Comparison of ENCODE assay signal across 1 cellular context in the genomic region with DNA sequence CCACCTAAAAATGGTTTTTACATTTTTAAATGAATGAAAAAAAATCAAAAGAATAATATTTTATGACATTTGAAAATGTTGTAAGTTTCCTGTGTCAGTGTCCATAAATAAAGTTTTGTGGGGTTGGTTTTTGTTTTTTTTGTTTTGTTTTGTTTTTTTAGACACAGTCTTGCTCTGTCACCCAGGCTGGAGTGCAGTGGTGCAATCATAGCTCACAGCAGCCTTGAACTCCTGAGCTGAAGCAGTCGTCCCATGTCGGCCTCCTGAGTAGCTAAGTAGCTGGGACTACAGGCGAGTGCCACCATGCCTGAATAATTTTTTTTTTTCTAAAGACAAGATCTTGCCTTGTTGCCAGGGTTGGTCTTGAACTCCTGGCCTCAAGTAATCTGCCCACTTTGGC.
TF ChIP-seq lines count a peak whose summit lies in the region.

No MANE protein-coding gene starts in this region.

TF ChIP-seq in HepG2, 621 proteins besides CTCF, POLR2A, EP300 and RAD21 (continues in another document):
- no peak for TF ChIP-seq ZNF441 (CRISPR knock-in tag; IDR thresholded peaks at IDR 0.05; ENCODE audit: borderline replicate concordance)
- no peak for TF ChIP-seq KDM5B (CRISPR knock-in tag; IDR thresholded peaks at IDR 0.05; ENCODE audit: borderline replicate concordance)
- TF ChIP-seq NFKB2 (CRISPR knock-in tag; IDR thresholded peaks at IDR 0.05; ENCODE audit: borderline replicate concordance) = no peak
- TF ChIP-seq ZNF761 (CRISPR knock-in tag; conservative IDR thresholded peaks at IDR 0.05) = no peak
- TF ChIP-seq, protein P1, sequence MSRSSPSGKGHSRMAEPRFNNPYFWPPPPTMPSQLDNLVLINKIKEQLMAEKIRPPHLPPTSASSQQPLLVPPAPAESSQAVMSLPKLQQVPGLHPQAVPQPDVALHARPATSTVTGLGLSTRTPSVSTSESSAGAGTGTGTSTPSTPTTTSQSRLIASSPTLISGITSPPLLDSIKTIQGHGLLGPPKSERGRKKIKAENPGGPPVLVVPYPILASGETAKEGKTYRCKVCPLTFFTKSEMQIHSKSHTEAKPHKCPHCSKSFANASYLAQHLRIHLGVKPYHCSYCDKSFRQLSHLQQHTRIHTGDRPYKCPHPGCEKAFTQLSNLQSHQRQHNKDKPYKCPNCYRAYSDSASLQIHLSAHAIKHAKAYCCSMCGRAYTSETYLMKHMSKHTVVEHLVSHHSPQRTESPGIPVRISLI (CRISPR knock-in tag; IDR thresholded peaks at IDR 0.05; ENCODE audit: borderline replicate concordance) = peak; percentile 19; the same call in 1 of the 2 replicates
- TF ChIP-seq TBX3 (IDR thresholded peaks at IDR 0.05; ENCODE audit: borderline replicate concordance) = no peak
- TF ChIP-seq SRY (CRISPR knock-in tag; IDR thresholded peaks at IDR 0.05) = no peak
- TF ChIP-seq, protein P2, sequence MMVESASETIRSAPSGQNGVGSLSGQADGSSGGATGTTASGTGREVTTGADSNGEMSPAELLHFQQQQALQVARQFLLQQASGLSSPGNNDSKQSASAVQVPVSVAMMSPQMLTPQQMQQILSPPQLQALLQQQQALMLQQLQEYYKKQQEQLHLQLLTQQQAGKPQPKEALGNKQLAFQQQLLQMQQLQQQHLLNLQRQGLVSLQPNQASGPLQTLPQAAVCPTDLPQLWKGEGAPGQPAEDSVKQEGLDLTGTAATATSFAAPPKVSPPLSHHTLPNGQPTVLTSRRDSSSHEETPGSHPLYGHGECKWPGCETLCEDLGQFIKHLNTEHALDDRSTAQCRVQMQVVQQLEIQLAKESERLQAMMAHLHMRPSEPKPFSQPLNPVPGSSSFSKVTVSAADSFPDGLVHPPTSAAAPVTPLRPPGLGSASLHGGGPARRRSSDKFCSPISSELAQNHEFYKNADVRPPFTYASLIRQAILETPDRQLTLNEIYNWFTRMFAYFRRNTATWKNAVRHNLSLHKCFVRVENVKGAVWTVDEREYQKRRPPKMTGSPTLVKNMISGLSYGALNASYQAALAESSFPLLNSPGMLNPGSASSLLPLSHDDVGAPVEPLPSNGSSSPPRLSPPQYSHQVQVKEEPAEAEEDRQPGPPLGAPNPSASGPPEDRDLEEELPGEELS (CRISPR knock-in tag; IDR thresholded peaks at IDR 0.05) = 0 out of 2 replicates have a peak, but pooled peaks have one; percentile 29
- peak; percentile 43; the same call in 1 of the 2 replicates for TF ChIP-seq CEBPG (CRISPR knock-in tag; IDR thresholded peaks at IDR 0.05)
- TF ChIP-seq, protein P3, sequence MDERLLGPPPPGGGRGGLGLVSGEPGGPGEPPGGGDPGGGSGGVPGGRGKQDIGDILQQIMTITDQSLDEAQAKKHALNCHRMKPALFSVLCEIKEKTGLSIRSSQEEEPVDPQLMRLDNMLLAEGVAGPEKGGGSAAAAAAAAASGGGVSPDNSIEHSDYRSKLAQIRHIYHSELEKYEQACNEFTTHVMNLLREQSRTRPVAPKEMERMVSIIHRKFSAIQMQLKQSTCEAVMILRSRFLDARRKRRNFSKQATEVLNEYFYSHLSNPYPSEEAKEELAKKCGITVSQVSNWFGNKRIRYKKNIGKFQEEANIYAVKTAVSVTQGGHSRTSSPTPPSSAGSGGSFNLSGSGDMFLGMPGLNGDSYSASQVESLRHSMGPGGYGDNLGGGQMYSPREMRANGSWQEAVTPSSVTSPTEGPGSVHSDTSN (CRISPR knock-in tag; IDR thresholded peaks at IDR 0.05) = no peak
- no peak for TF ChIP-seq ZNF44 (CRISPR knock-in tag; IDR thresholded peaks at IDR 0.05)
- TF ChIP-seq THYN1 (CRISPR knock-in tag; IDR thresholded peaks at IDR 0.05; ENCODE audit: borderline replicate concordance, low read depth) = no peak
- TF ChIP-seq ZBTB21 (CRISPR knock-in tag; IDR thresholded peaks at IDR 0.05) = no peak
- TF ChIP-seq, protein P4, sequence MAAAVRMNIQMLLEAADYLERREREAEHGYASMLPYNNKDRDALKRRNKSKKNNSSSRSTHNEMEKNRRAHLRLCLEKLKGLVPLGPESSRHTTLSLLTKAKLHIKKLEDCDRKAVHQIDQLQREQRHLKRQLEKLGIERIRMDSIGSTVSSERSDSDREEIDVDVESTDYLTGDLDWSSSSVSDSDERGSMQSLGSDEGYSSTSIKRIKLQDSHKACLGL (CRISPR knock-in tag; IDR thresholded peaks at IDR 0.05) = no peak
- TF ChIP-seq SAP130 (CRISPR knock-in tag; IDR thresholded peaks at IDR 0.05; ENCODE audit: low read depth) = 0 out of 2 replicates have a peak, but pooled peaks have one; percentile 14
- TF ChIP-seq MAFF (IDR thresholded peaks at IDR 0.05; ENCODE audit: low read depth, low read length) = no peak
- no peak for TF ChIP-seq ZNF788 (CRISPR knock-in tag; IDR thresholded peaks at IDR 0.05; ENCODE audit: borderline replicate concordance)
- TF ChIP-seq BCL6 (CRISPR knock-in tag; IDR thresholded peaks at IDR 0.05) = no peak
- TF ChIP-seq, protein P5, sequence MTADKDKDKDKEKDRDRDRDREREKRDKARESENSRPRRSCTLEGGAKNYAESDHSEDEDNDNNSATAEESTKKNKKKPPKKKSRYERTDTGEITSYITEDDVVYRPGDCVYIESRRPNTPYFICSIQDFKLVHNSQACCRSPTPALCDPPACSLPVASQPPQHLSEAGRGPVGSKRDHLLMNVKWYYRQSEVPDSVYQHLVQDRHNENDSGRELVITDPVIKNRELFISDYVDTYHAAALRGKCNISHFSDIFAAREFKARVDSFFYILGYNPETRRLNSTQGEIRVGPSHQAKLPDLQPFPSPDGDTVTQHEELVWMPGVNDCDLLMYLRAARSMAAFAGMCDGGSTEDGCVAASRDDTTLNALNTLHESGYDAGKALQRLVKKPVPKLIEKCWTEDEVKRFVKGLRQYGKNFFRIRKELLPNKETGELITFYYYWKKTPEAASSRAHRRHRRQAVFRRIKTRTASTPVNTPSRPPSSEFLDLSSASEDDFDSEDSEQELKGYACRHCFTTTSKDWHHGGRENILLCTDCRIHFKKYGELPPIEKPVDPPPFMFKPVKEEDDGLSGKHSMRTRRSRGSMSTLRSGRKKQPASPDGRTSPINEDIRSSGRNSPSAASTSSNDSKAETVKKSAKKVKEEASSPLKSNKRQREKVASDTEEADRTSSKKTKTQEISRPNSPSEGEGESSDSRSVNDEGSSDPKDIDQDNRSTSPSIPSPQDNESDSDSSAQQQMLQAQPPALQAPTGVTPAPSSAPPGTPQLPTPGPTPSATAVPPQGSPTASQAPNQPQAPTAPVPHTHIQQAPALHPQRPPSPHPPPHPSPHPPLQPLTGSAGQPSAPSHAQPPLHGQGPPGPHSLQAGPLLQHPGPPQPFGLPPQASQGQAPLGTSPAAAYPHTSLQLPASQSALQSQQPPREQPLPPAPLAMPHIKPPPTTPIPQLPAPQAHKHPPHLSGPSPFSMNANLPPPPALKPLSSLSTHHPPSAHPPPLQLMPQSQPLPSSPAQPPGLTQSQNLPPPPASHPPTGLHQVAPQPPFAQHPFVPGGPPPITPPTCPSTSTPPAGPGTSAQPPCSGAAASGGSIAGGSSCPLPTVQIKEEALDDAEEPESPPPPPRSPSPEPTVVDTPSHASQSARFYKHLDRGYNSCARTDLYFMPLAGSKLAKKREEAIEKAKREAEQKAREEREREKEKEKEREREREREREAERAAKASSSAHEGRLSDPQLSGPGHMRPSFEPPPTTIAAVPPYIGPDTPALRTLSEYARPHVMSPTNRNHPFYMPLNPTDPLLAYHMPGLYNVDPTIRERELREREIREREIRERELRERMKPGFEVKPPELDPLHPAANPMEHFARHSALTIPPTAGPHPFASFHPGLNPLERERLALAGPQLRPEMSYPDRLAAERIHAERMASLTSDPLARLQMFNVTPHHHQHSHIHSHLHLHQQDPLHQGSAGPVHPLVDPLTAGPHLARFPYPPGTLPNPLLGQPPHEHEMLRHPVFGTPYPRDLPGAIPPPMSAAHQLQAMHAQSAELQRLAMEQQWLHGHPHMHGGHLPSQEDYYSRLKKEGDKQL (CRISPR knock-in tag; IDR thresholded peaks at IDR 0.05; ENCODE audit: low read depth) = no peak
- TF ChIP-seq, protein P6, sequence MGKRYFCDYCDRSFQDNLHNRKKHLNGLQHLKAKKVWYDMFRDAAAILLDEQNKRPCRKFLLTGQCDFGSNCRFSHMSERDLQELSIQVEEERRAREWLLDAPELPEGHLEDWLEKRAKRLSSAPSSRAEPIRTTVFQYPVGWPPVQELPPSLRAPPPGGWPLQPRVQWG (CRISPR knock-in tag; IDR thresholded peaks at IDR 0.05; ENCODE audit: borderline replicate concordance, low read depth) = no peak
- TF ChIP-seq HNF4A (CRISPR knock-in tag; IDR thresholded peaks at IDR 0.05) = peak; percentile 32
- no peak for TF ChIP-seq MTA1 (CRISPR knock-in tag; IDR thresholded peaks at IDR 0.05; ENCODE audit: borderline replicate concordance)
- TF ChIP-seq, protein P7, sequence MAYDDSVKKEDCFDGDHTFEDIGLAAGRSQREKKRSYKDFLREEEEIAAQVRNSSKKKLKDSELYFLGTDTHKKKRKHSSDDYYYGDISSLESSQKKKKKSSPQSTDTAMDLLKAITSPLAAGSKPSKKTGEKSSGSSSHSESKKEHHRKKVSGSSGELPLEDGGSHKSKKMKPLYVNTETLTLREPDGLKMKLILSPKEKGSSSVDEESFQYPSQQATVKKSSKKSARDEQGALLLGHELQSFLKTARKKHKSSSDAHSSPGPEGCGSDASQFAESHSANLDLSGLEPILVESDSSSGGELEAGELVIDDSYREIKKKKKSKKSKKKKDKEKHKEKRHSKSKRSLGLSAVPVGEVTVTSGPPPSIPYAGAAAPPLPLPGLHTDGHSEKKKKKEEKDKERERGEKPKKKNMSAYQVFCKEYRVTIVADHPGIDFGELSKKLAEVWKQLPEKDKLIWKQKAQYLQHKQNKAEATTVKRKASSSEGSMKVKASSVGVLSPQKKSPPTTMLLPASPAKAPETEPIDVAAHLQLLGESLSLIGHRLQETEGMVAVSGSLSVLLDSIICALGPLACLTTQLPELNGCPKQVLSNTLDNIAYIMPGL (CRISPR knock-in tag; IDR thresholded peaks at IDR 0.05; ENCODE audit: borderline replicate concordance in 1 of 2, low read depth in 1 of 2) = no peak
- no peak for TF ChIP-seq GABPB1 (CRISPR knock-in tag; IDR thresholded peaks at IDR 0.05)
- no peak for TF ChIP-seq MEIS2 (CRISPR knock-in tag; IDR thresholded peaks at IDR 0.05)
- TF ChIP-seq, protein P8, sequence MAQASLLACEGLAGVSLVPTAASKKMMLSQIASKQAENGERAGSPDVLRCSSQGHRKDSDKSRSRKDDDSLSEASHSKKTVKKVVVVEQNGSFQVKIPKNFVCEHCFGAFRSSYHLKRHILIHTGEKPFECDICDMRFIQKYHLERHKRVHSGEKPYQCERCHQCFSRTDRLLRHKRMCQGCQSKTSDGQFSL (CRISPR knock-in tag; IDR thresholded peaks at IDR 0.05) = no peak
- TF ChIP-seq MAZ (IDR thresholded peaks at IDR 0.05; ENCODE audit: borderline replicate concordance, low read depth, low read length) = no peak
- no peak for TF ChIP-seq MAZ (CRISPR knock-in tag; IDR thresholded peaks at IDR 0.05; ENCODE audit: low read depth)
- TF ChIP-seq, protein P9, sequence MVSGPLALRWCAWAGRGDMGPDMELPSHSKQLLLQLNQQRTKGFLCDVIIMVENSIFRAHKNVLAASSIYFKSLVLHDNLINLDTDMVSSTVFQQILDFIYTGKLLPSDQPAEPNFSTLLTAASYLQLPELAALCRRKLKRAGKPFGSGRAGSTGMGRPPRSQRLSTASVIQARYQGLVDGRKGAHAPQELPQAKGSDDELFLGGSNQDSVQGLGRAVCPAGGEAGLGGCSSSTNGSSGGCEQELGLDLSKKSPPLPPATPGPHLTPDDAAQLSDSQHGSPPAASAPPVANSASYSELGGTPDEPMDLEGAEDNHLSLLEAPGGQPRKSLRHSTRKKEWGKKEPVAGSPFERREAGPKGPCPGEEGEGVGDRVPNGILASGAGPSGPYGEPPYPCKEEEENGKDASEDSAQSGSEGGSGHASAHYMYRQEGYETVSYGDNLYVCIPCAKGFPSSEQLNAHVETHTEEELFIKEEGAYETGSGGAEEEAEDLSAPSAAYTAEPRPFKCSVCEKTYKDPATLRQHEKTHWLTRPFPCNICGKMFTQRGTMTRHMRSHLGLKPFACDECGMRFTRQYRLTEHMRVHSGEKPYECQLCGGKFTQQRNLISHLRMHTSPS (CRISPR knock-in tag; IDR thresholded peaks at IDR 0.05; ENCODE audit: low read depth) = no peak
- no peak for TF ChIP-seq RBM39 (IDR thresholded peaks at IDR 0.05; ENCODE audit: low read depth, low read length, poor library complexity, severe bottlenecking)
- TF ChIP-seq ZNF768 (CRISPR knock-in tag; IDR thresholded peaks at IDR 0.05) = no peak
- no peak for TF ChIP-seq HIVEP1 (CRISPR knock-in tag; IDR thresholded peaks at IDR 0.05)
